In genomic region chr2:218270721-218271486, GRCh38 we compare ENCODE assay signal across 8 cellular contexts. TPM values are rescaled to one million over a fixed set of nuclear protein-coding genes. Genes with fewer than 3 reads are reported as not detected.
DNase-seq lines count a peak whose midpoint lies in the region; ATAC-seq and TF ChIP-seq lines count a peak whose summit lies in the region.

No MANE protein-coding gene starts in this region.

- H3K4me1 ChIP-seq in liver (ENCODE audit: control insufficient read depth in 4 of 4, insufficient read depth in 4 of 4, low read length in 3 of 4), result peaks cover 2 to 39% (median 31%) of the 10 kb centered on the region in 4 donors
- H3K4me1 ChIP-seq in tibial nerve, result peaks cover 5 to 70% (median 33%) of the 10 kb centered on the region in 4 donors

- H3K36me3 ChIP-seq in BJ (ENCODE audit: control insufficient read depth, insufficient read depth, low read length) (peaks cover 28% of the 10 kb centered on the region), liver (ENCODE audit: control insufficient read depth in 4 of 4, insufficient read depth in 3 of 4, low read depth in 1 of 4, low read length in 3 of 4) (peaks cover 7 to 34% (median 27%) of the 10 kb centered on the region in 4 donors), tibial nerve (peaks cover 0 to 49% (median 12%) of the 10 kb centered on the region in 3 donors)

- ATAC-seq in HG03378 (IDR thresholded peaks at IDR 0.05; ENCODE audit: unreplicated experiment) (peak; percentile 0), HG03460 (IDR thresholded peaks at IDR 0.05; ENCODE audit: unreplicated experiment) (no peak)

- peak overlapping the region; percentile 61 to 79 for H3K9ac ChIP-seq in liver (ENCODE audit: low read depth in 1 of 2, low read length in 2 of 2)

- POLR2A ChIA-PET in BJ (lab: Charles Lee), result interaction anchor here (0.6 to 1.1 kb wide), 5 partner anchors 12 to 98 kb away, joined by 3 to 8 read pairs (median 4); no protein-coding TSS in a partner anchor

- TF ChIP-seq CTCF in BJ (IDR thresholded peaks at IDR 0.05; ENCODE audit: insufficient read depth, low read depth, low read length) (no peak), astrocyte of the spinal cord (IDR thresholded peaks at IDR 0.05; ENCODE audit: low read depth, low read length) (no peak), liver (IDR thresholded peaks at IDR 0.05; ENCODE audit: low read depth, low read length, missing input control) (no peak), tibial nerve (IDR thresholded peaks at IDR 0.05) (no peak)

- H3K27me3 ChIP-seq in BJ (ENCODE audit: control insufficient read depth, insufficient read depth, low read length) (no peaks in the 10 kb centered on the region), liver (ENCODE audit: control insufficient read depth in 4 of 4, insufficient read depth in 4 of 4, low read length in 3 of 4) (no peaks in the 10 kb centered on the region), tibial nerve (no peaks in the 10 kb centered on the region)

- no peak for TF ChIP-seq EP300 in tibial nerve (IDR thresholded peaks at IDR 0.05)

- TF ChIP-seq RAD21 in liver (IDR thresholded peaks at IDR 0.05), result no peak

- H3K4me3 ChIP-seq in BJ (ENCODE audit: low read depth, low read length) (peak overlapping the region; percentile 81), astrocyte of the spinal cord (ENCODE audit: low read depth, low read length) (peak overlapping the region; percentile 88), liver (ENCODE audit: low read depth in 1 of 3, low read length in 3 of 3) (peak overlapping the region; percentile 73 to 98 (median 83)), tibial nerve (peak overlapping the region; percentile 78 to 99 (median 92))

- no peak for DNase-seq in BJ (ENCODE audit: low read depth)
- DNase-seq in astrocyte of the spinal cord (ENCODE audit: low read depth, low spot score), result no peak
- DNase-seq in tibial nerve (ENCODE audit: low spot score in 2 of 2), result no peak
- no peak for DNase-seq in activated CD4-positive, alpha-beta T cell treated with anti-CD3 and anti-CD28 coated beads for 1 hour
- DNase-seq in stimulated activated CD4-positive, alpha-beta T cell treated with anti-CD3 and anti-CD28 coated beads, Interleukin-12 subunit alpha, Interleukin-12 subunit beta, amount 100 ng/mL, for 4 hours, result no peak

- in situ Hi-C loops in astrocyte of the spinal cord (cut with HindIII; ENCODE audit: low sequenced_read_pairs), result no loop called here

- no peaks in the 10 kb centered on the region for H3K9me3 ChIP-seq in liver (ENCODE audit: control insufficient read depth in 4 of 4, low read length in 3 of 4)
- no peaks in the 10 kb centered on the region for H3K9me3 ChIP-seq in tibial nerve

- 6% methylated on average over 23 of the region's 23 CpGs for WGBS in liver
- WGBS in tibial nerve, 2 donors, result 3 to 10% methylated on average over 18 to 23 of the region's 23 CpGs

- no peak for TF ChIP-seq POLR2A in tibial nerve (IDR thresholded peaks at IDR 0.05)

- H3K27ac ChIP-seq in liver (ENCODE audit: low read depth in 1 of 2, low read length in 2 of 2) (peak overlapping the region; percentile 15 to 60), tibial nerve (peak overlapping the region; percentile 47 to 95 (median 74))

- CTCF ChIA-PET in BJ (lab: Yijun Ruan, JAX), result interaction anchor here (0.6 to 8.1 kb wide), 13 partner anchors 9 to 131 kb away, joined by 3 to 87 read pairs (median 4); partner anchors contain the start of genes CATIP and TMBIM1

TF ChIP-seq in liver, 16 proteins besides CTCF, POLR2A, EP300 and RAD21:
- TF ChIP-seq MAX (IDR thresholded peaks at IDR 0.05), result no peak
- no peak for TF ChIP-seq FOXA2 (IDR thresholded peaks at IDR 0.05)
- TF ChIP-seq TAF1 (conservative IDR thresholded peaks at IDR 0.05), result no peak

RNA-seq across cellular contexts. Expression of gene PNKD, which starts 0.6 kb away (rescaled TPM):
- polyA plus RNA-seq in BJ (2011; rRNA removed) (44.5 and 54.5 TPM in 2 replicates), liver (100 to 1,000 TPM; 121 to 161 TPM)
- 10.9 and 16.9 TPM in 2 replicates for polyA minus RNA-seq in BJ (2011; rRNA and poly(A)+ RNA removed)
- total RNA-seq in liver (10 to 100 TPM; 28.5 to 68.6 TPM), tibial nerve (10 to 100 TPM; 62.3 to 68.9 (median 63.6) TPM)

RNA-seq across cellular contexts. Expression of gene AAMP, which starts 1.0 kb away (rescaled TPM):
- polyA plus RNA-seq in BJ (2011; rRNA removed), result 65.1 and 84.9 TPM in 2 replicates
- 42.2 and 49.7 TPM in 2 replicates for polyA minus RNA-seq in BJ (2011; rRNA and poly(A)+ RNA removed)
- 100 to 1,000 TPM in 1 of 2 donors, 10 to 100 TPM in 1; 79.9 to 116 TPM for total RNA-seq in liver
- 10 to 100 TPM; 63.6 to 69.2 TPM for polyA plus RNA-seq in liver
- 100 to 1,000 TPM; 111 to 179 (median 143) TPM for total RNA-seq in tibial nerve

RNA-seq across cellular contexts. Expression of gene GPBAR1, which starts 10.1 kb away (rescaled TPM):
- 0.04 TPM in 1 of 2 replicates, not detected in the other for polyA plus RNA-seq in BJ (2011; rRNA removed)
- 0.19 TPM in 1 of 2 replicates, not detected in the other for polyA minus RNA-seq in BJ (2011; rRNA and poly(A)+ RNA removed)
- total RNA-seq in liver, result 1 to 10 TPM in 1 of 2 donors, under 1 TPM in 1; 0.42 to 1.4 TPM
- polyA plus RNA-seq in liver, result 1 to 10 TPM; 2.1 to 2.7 TPM
- 10 to 100 TPM in 2 of 4 donors, 1 to 10 TPM in 2; 4.6 to 37.8 (median 13.5) TPM for total RNA-seq in tibial nerve

RNA-seq across cellular contexts. Expression of gene TMBIM1, which starts 21.4 kb away (rescaled TPM):
- polyA plus RNA-seq in BJ (2011; rRNA removed) (116 and 206 TPM in 2 replicates), liver (100 to 1,000 TPM in 1 of 2 donors, 10 to 100 TPM in 1; 61.8 to 106 TPM)
- polyA minus RNA-seq in BJ (2011; rRNA and poly(A)+ RNA removed), result 63.6 and 64.6 TPM in 2 replicates
- total RNA-seq in liver (100 to 1,000 TPM; 122 to 133 TPM), tibial nerve (100 to 1,000 TPM; 183 to 282 (median 202) TPM)

RNA-seq across cellular contexts. Expression of gene ARPC2, which starts 53.9 kb away (rescaled TPM):
- 699 and 831 TPM in 2 replicates for polyA plus RNA-seq in BJ (2011; rRNA removed)
- polyA minus RNA-seq in BJ (2011; rRNA and poly(A)+ RNA removed), result 271 and 382 TPM in 2 replicates
- 10 to 100 TPM; 58.1 to 74.7 TPM for total RNA-seq in liver
- 10 to 100 TPM; 72.8 to 83.6 TPM for polyA plus RNA-seq in liver
- total RNA-seq in tibial nerve, result 100 to 1,000 TPM; 193 to 248 (median 222) TPM
